In genomic region chrX:17736478-17736855, GRCh38 we compare ENCODE assay signal across 8 cellular contexts. TPM values are rescaled to one million over a fixed set of nuclear protein-coding genes. Genes with fewer than 3 reads are reported as not detected.
DNase-seq lines count a peak whose midpoint lies in the region; ATAC-seq, FAIRE-seq and TF ChIP-seq lines count a peak whose summit lies in the region.

No MANE protein-coding gene starts in this region.

- H3K9me3 ChIP-seq in keratinocyte (ENCODE audit: control insufficient read depth, low read depth, low read length) (no peaks in the 10 kb centered on the region), suprapubic skin (no peaks in the 10 kb centered on the region)

- TF ChIP-seq EP300 in suprapubic skin (IDR thresholded peaks at IDR 0.05): no peak

- no peaks in the 10 kb centered on the region for H3K9me1 ChIP-seq in keratinocyte (ENCODE audit: control insufficient read depth, extremely low read depth, insufficient read depth, low read length)

- H3K27ac ChIP-seq in angular gyrus (ENCODE audit: low read depth, low read length): peak overlapping the region; percentile 78
- H3K27ac ChIP-seq in keratinocyte (ENCODE audit: control insufficient read depth, insufficient read depth, low read length): peak overlapping the region; percentile 53
- peak overlapping the region; percentile 79 for H3K27ac ChIP-seq in suprapubic skin

- peak overlapping the region; percentile 80 for H3K4me3 Mint-ChIP-seq in activated CD4-positive, alpha-beta T cell treated with anti-CD3 and anti-CD28 coated beads, Interleukin-2, amount 10 ng/mL, durations not matched to agents 24 days and 14 days

- H4K20me1 ChIP-seq in keratinocyte (ENCODE audit: control insufficient read depth, extremely low read depth, insufficient read depth, low read length): no peaks in the 10 kb centered on the region

- H3K27me3 Mint-ChIP-seq in activated CD4-positive, alpha-beta T cell treated with anti-CD3 and anti-CD28 coated beads, Interleukin-2, amount 10 ng/mL, durations not matched to agents 24 days and 14 days: peaks cover 26% of the 10 kb centered on the region

- H3K79me2 ChIP-seq in keratinocyte (ENCODE audit: control insufficient read depth, insufficient read depth, low read length): peaks cover 22% of the 10 kb centered on the region

- H2AFZ ChIP-seq in keratinocyte (ENCODE audit: control insufficient read depth, low read length): no peak overlapping the region

- no peak for DNase-seq in activated CD4-positive, alpha-beta T cell treated with anti-CD3 and anti-CD28 coated beads, Interleukin-2, amount 10 ng/mL, durations not matched to agents 24 days and 14 days
- DNase-seq in activated CD4-positive, alpha-beta T cell treated with anti-CD3 and anti-CD28 coated beads for 1 hour: no peak
- no peak for DNase-seq in keratinocyte (ENCODE audit: low read depth, low spot score)
- DNase-seq in suprapubic skin (ENCODE audit: low spot score in 2 of 2): no peak
- no peak for DNase-seq in T-helper 9 cell
- DNase-seq in stimulated activated naive CD4-positive, alpha-beta T cell treated with Interleukin-2 at 50 U/mL for 16 hours (lab: John Stamatoyannopoulos, UW): no peak

- no peaks in the 10 kb centered on the region for H3K4me1 ChIP-seq in keratinocyte (ENCODE audit: control insufficient read depth, extremely low read depth, insufficient read depth, low read length)
- peaks cover 10% of the 10 kb centered on the region for H3K4me1 ChIP-seq in suprapubic skin

- H3K36me3 ChIP-seq in keratinocyte (ENCODE audit: control insufficient read depth in 2 of 2, extremely low read depth in 1 of 2, insufficient read depth in 2 of 2, low read length in 2 of 2): no peaks in the 10 kb centered on the region
- no peaks in the 10 kb centered on the region for H3K36me3 ChIP-seq in suprapubic skin

- dilution Hi-C loops in keratinocyte (cut with MboI; ENCODE audit: extremely low pct_ligation_motif_present, low sequenced_read_pairs): no loop called here

- no peak overlapping the region for H3K27ac Mint-ChIP-seq in activated CD4-positive, alpha-beta T cell treated with anti-CD3 and anti-CD28 coated beads, Interleukin-2, amount 10 ng/mL, durations not matched to agents 24 days and 14 days

- H3K27me3 ChIP-seq in keratinocyte (ENCODE audit: control insufficient read depth, extremely low read depth, insufficient read depth, low read length): no peaks in the 10 kb centered on the region
- no peaks in the 10 kb centered on the region for H3K27me3 ChIP-seq in suprapubic skin

- ATAC-seq in HG02588 (IDR thresholded peaks at IDR 0.05; ENCODE audit: unreplicated experiment): no peak

- no peak for TF ChIP-seq POLR2A in suprapubic skin (IDR thresholded peaks at IDR 0.05)

- H3K9me3 Mint-ChIP-seq in activated CD4-positive, alpha-beta T cell treated with anti-CD3 and anti-CD28 coated beads, Interleukin-2, amount 10 ng/mL, durations not matched to agents 24 days and 14 days: no peaks in the 10 kb centered on the region

- H3K4me1 Mint-ChIP-seq in activated CD4-positive, alpha-beta T cell treated with anti-CD3 and anti-CD28 coated beads, Interleukin-2, amount 10 ng/mL, durations not matched to agents 24 days and 14 days: peaks cover 16% of the 10 kb centered on the region

- no peak overlapping the region for H3K9ac ChIP-seq in keratinocyte (ENCODE audit: control insufficient read depth, extremely low read depth, insufficient read depth, low read length)

- FAIRE-seq in keratinocyte (lab: Jason Lieb, UNC): no peak

- no peaks in the 10 kb centered on the region for H3K36me3 Mint-ChIP-seq in activated CD4-positive, alpha-beta T cell treated with anti-CD3 and anti-CD28 coated beads, Interleukin-2, amount 10 ng/mL, durations not matched to agents 24 days and 14 days (ENCODE audit: low read depth)

- intact Hi-C loops in activated CD4-positive, alpha-beta T cell treated with anti-CD3 and anti-CD28 coated beads, Interleukin-2, amount 10 ng/mL, durations not matched to agents 24 days and 14 days (cut with micrococcal nuclease): loop anchor here (5.0 kb wide), 1 partner anchor 1606 kb away; the partner anchor contains the start of gene PDHA1

- no peak overlapping the region for H3K4me2 ChIP-seq in keratinocyte (ENCODE audit: control insufficient read depth, extremely low read depth, insufficient read depth, low read depth, low read length)

- peak overlapping the region in 2 of 3 experiments; percentile 23 to 31 for H3K4me3 ChIP-seq in keratinocyte (ENCODE audit: control insufficient read depth in 2 of 3, extremely low read depth in 1 of 3, insufficient read depth in 2 of 3, low read depth in 1 of 3, low read length in 3 of 3)
- H3K4me3 ChIP-seq in suprapubic skin: peak overlapping the region; percentile 62

- TF ChIP-seq CTCF in keratinocyte (optimal IDR thresholded peaks at IDR 0.05 in 1 of 3, IDR thresholded peaks at IDR 0.05 in 1 of 3, conservative IDR thresholded peaks at IDR 0.05 in 1 of 3; ENCODE audit: extremely low read depth in 1 of 3, insufficient read depth in 2 of 3, low read length in 3 of 3): no peak
- no peak for TF ChIP-seq CTCF in suprapubic skin (IDR thresholded peaks at IDR 0.05)

- 63% methylated on average over 5 of the region's 5 CpGs for WGBS in suprapubic skin

RNA-seq across cellular contexts. Expression of gene SCML1, which starts 0.8 kb away (rescaled TPM):
- 1.4 and 1.7 TPM in 2 replicates for total RNA-seq in activated CD4-positive, alpha-beta T cell treated with anti-CD3 and anti-CD28 coated beads, Interleukin-2, amount 10 ng/mL, durations not matched to agents 24 days and 14 days
- polyA plus RNA-seq in keratinocyte: 12.2 to 19.9 TPM (median 14.1 TPM) in 3 replicates
- polyA plus RNA-seq in keratinocyte (2011; ENCODE audit: low read depth): 5.6 TPM
- polyA plus RNA-seq in keratinocyte (2011; cell fraction: cytosol; rRNA removed): 6.7 and 11.4 TPM in 2 replicates
- 24.4 and 26.8 TPM in 2 replicates for polyA plus RNA-seq in keratinocyte (2011; cell fraction: nucleus; rRNA removed)
- 6.8 and 7.0 TPM in 2 replicates for polyA plus RNA-seq in keratinocyte (2012; ENCODE audit: low replicate concordance)
- 4.8 to 7.5 TPM (median 7.2 TPM) in 3 replicates for polyA minus RNA-seq in keratinocyte
- polyA minus RNA-seq in keratinocyte (2011; cell fraction: cytosol; rRNA and poly(A)+ RNA removed): 4.8 TPM
- 5.7 and 8.6 TPM in 2 replicates for polyA minus RNA-seq in keratinocyte (2011; cell fraction: nucleus; rRNA and poly(A)+ RNA removed)
- 10 to 100 TPM in 1 of 4 donors, 1 to 10 TPM in 3; 7.3 to 26.7 (median 8.6) TPM for total RNA-seq in suprapubic skin
